ENCODE assay signal across 8 cellular contexts in the genomic region with DNA sequence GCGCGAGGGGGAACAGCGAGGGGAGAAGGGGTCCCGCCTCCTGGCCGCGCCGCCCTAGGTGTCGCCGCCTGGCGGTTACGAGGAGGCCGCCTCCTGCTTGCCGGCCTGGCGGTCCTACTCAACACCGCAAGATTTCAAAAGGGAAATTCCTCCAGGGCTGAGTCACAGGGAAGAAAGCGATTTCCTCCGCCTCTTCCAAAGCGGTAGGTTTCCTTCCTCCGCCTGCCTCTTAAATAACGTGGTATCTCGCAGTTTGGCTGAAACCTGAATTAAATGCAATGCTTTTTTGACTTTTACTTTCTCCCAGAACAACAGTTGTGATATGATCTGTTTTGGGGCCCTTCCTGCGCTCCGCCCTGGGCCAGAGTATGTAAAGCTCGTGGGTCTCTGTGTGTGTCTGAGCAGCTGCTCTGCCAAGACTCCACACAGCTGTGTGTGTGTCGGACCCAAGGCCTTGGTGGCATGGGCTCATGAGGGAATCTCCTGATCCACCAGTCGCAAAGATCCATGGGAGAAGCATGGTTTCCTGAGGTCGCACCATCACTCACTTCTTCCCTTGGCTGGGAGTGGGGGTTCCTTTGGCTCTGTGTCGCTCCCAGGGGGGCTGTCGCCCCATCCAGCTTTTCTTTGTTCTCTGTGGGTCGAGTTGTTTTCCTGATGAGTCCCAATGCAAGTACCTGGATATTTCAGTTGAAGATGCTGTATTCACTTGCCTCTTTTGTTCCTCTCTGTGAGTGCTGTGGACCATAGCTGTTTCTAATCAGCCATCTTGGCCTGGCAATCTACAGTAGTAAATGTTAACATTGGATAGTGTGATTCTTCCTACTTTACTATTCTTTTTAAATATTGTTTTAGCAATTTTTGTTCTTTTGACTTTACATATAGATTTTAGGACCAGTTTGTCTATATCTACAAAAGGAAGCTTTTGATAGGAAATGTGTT. TPM values are rescaled to one million over a fixed set of nuclear protein-coding genes. Genes with fewer than 3 reads are reported as not detected.
A peak's percentile ranks its signal among the peaks of the same experiment; 100 is the strongest.
DNase-seq lines count a peak whose midpoint lies in the region; ATAC-seq and TF ChIP-seq lines count a peak whose summit lies in the region.

No MANE protein-coding gene starts in this region.

- H3K4me1 ChIP-seq in ACC112 (ENCODE audit: control insufficient read depth, insufficient read depth, low read length, unreplicated experiment) = peaks cover 16% of the 10 kb centered on the region
- no peaks in the 10 kb centered on the region for H3K4me1 ChIP-seq in fibroblast of lung (ENCODE audit: control insufficient read depth, extremely low read depth, insufficient read depth, low read length)
- peaks cover 0 to 14% of the 10 kb centered on the region in 2 donors for H3K4me1 ChIP-seq in naive thymus-derived CD4-positive, alpha-beta T cell (ENCODE audit: control insufficient read depth in 2 of 2, insufficient read depth in 2 of 2, low read length in 2 of 2)

- H3K27ac Mint-ChIP-seq in activated T-cell treated with anti-CD3 and anti-CD28 coated beads, Interleukin-2, amount 50 U/mL, for 72 hours = no peak overlapping the region
- H3K27ac Mint-ChIP-seq in naive thymus-derived CD4-positive, alpha-beta T cell = peak overlapping the region; percentile 7 to 82 (median 65)

- H3K27ac ChIP-seq in ACC112 (ENCODE audit: low read depth, low read length) = peak overlapping the region; percentile 79
- H3K27ac ChIP-seq in fibroblast of lung (ENCODE audit: insufficient read depth, low read length) = peak overlapping the region; percentile 79
- H3K27ac ChIP-seq in naive thymus-derived CD4-positive, alpha-beta T cell (ENCODE audit: low read depth, low read length) = peak overlapping the region; percentile 47

- peaks cover 14% of the 10 kb centered on the region for H3K27me3 Mint-ChIP-seq in activated T-cell treated with anti-CD3 and anti-CD28 coated beads, Interleukin-2, amount 50 U/mL, for 72 hours (ENCODE audit: low read depth)
- H3K27me3 Mint-ChIP-seq in naive thymus-derived CD4-positive, alpha-beta T cell = peaks cover 0 to 51% (median 0%) of the 10 kb centered on the region in 5 donors

- ATAC-seq in GM19467 (IDR thresholded peaks at IDR 0.05; ENCODE audit: unreplicated experiment) = peak; percentile 56
- ATAC-seq in activated T-cell treated with anti-CD3 and anti-CD28 coated beads, Interleukin-2, amount 50 U/mL, for 72 hours (replicated peaks in 1 of 2) = peak; percentile 88 to 93
- ATAC-seq in naive thymus-derived CD4-positive, alpha-beta T cell = peak; percentile 95

- no peaks in the 10 kb centered on the region for H4K20me1 ChIP-seq in fibroblast of lung (ENCODE audit: control insufficient read depth, extremely low read depth, insufficient read depth, low read length)

- H3K4me3 Mint-ChIP-seq in activated T-cell treated with anti-CD3 and anti-CD28 coated beads, Interleukin-2, amount 50 U/mL, for 72 hours = peak overlapping the region; percentile 66 to 67
- peak overlapping the region; percentile 63 to 86 (median 75) for H3K4me3 Mint-ChIP-seq in naive thymus-derived CD4-positive, alpha-beta T cell

- peak; percentile 2 to 80 for TF ChIP-seq CTCF in fibroblast of lung (conservative IDR thresholded peaks at IDR 0.05 in 1 of 2, IDR thresholded peaks at IDR 0.05 in 1 of 2; ENCODE audit: low read depth in 1 of 2, low read length in 2 of 2)

- H3K4me1 Mint-ChIP-seq in activated T-cell treated with anti-CD3 and anti-CD28 coated beads, Interleukin-2, amount 50 U/mL, for 72 hours (ENCODE audit: low read depth) = peaks cover 32% of the 10 kb centered on the region
- H3K4me1 Mint-ChIP-seq in naive thymus-derived CD4-positive, alpha-beta T cell = peaks cover 15 to 37% (median 28%) of the 10 kb centered on the region in 7 donors

- H3K9me3 ChIP-seq in fibroblast of lung (ENCODE audit: control insufficient read depth, insufficient read depth, low read depth, low read length) = no peaks in the 10 kb centered on the region
- H3K9me3 ChIP-seq in naive thymus-derived CD4-positive, alpha-beta T cell (ENCODE audit: control insufficient read depth in 2 of 3, low read length in 3 of 3) = no peaks in the 10 kb centered on the region

- DNase-seq in NOMO-1 treated with dmso at 0.1 percent for 144 hours (lab: John Stamatoyannopoulos, UW; ENCODE audit: unreplicated experiment) (peak; percentile 37), fibroblast of lung (ENCODE audit: low read depth in 2 of 2) (peak; percentile 92), NAMALWA (ENCODE audit: low spot score) (no peak)
- DNase-seq in activated T-cell treated with anti-CD3 and anti-CD28 coated beads, Interleukin-2, amount 50 U/mL, for 72 hours = peak; percentile 72 to 78
- peak in 8 of 9 donors; percentile 27 to 71 (median 36) for DNase-seq in naive thymus-derived CD4-positive, alpha-beta T cell
- DNase-seq in stimulated activated CD8-positive, alpha-beta memory T cell treated with anti-CD3 and anti-CD28 coated beads, Interleukin-7, amount 100 ng/mL, for 48 hours (ENCODE audit: extremely low read depth in 1 of 2, low read depth in 1 of 2) = peak; percentile 45 to 51

- intact Hi-C loops in naive thymus-derived CD4-positive, alpha-beta T cell (cut with micrococcal nuclease) = loop anchor here in 1 of 2 donors (1.0 kb wide), 1 partner anchor 10 kb away; no protein-coding TSS in a partner anchor

- H2AFZ ChIP-seq in ACC112 (ENCODE audit: low read length, unreplicated experiment) (peak overlapping the region; percentile 84), fibroblast of lung (ENCODE audit: low read length) (peak overlapping the region; percentile 95)

- no peaks in the 10 kb centered on the region for H3K27me3 ChIP-seq in ACC112 (ENCODE audit: insufficient read depth, low read length)
- no peaks in the 10 kb centered on the region for H3K27me3 ChIP-seq in fibroblast of lung (ENCODE audit: control insufficient read depth, insufficient read depth, low read length)
- no peaks in the 10 kb centered on the region for H3K27me3 ChIP-seq in naive thymus-derived CD4-positive, alpha-beta T cell (ENCODE audit: control insufficient read depth in 2 of 2, insufficient read depth in 2 of 2, low read length in 2 of 2)

- CTCF ChIA-PET in naive thymus-derived CD4-positive, alpha-beta T cell (lab: Charles Lee) = interaction anchor here (0.6 to 1.0 kb wide), 4 partner anchors 9 to 353 kb away, joined by 3 read pairs; no protein-coding TSS in a partner anchor

- peak overlapping the region; percentile 88 for H3K4me2 ChIP-seq in fibroblast of lung (ENCODE audit: extremely low read depth, insufficient read depth, low read length)

- H3K9ac ChIP-seq in fibroblast of lung (ENCODE audit: insufficient read depth, low read length) = peak overlapping the region; percentile 40

- no peaks in the 10 kb centered on the region for H3K9me3 Mint-ChIP-seq in activated T-cell treated with anti-CD3 and anti-CD28 coated beads, Interleukin-2, amount 50 U/mL, for 72 hours
- peaks cover 0 to 3% (median 0%) of the 10 kb centered on the region in 11 donors for H3K9me3 Mint-ChIP-seq in naive thymus-derived CD4-positive, alpha-beta T cell

- H3K4me3 ChIP-seq in ACC112 (ENCODE audit: low read depth, low read length) (peak overlapping the region; percentile 69), fibroblast of lung (replicated peaks in 1 of 4; ENCODE audit: control extremely low read depth in 1 of 4, insufficient read depth in 1 of 4, low read depth in 3 of 4, low read length in 4 of 4) (peak overlapping the region; percentile 27 to 56 (median 46))
- H3K4me3 ChIP-seq in naive thymus-derived CD4-positive, alpha-beta T cell (ENCODE audit: low read length) = peak overlapping the region; percentile 6

- H3K79me2 ChIP-seq in ACC112 (ENCODE audit: control insufficient read depth, insufficient read depth, low read length, unreplicated experiment) (no peaks in the 10 kb centered on the region), fibroblast of lung (ENCODE audit: control insufficient read depth, insufficient read depth, low read length) (no peaks in the 10 kb centered on the region)

- H3K36me3 Mint-ChIP-seq in activated T-cell treated with anti-CD3 and anti-CD28 coated beads, Interleukin-2, amount 50 U/mL, for 72 hours (ENCODE audit: insufficient read depth in 2 of 2) = peaks cover 1 to 3% of the 10 kb centered on the region in 2 donors
- H3K36me3 Mint-ChIP-seq in naive thymus-derived CD4-positive, alpha-beta T cell = peaks cover 0 to 4% (median 0%) of the 10 kb centered on the region in 5 donors

- H3K36me3 ChIP-seq in ACC112 (ENCODE audit: insufficient read depth, low read length) (no peaks in the 10 kb centered on the region), fibroblast of lung (ENCODE audit: control insufficient read depth, insufficient read depth, low read length) (no peaks in the 10 kb centered on the region)
- H3K36me3 ChIP-seq in naive thymus-derived CD4-positive, alpha-beta T cell (ENCODE audit: control insufficient read depth in 2 of 3, insufficient read depth in 3 of 3, low read length in 3 of 3) = no peaks in the 10 kb centered on the region

- POLR2A ChIA-PET in naive thymus-derived CD4-positive, alpha-beta T cell (lab: Charles Lee) = interaction anchor here (0.7 kb wide), 1 partner anchor 65 kb away, joined by 3 read pairs; a partner anchor contains a TSS

RNA-seq across cellular contexts. Expression of a gene that starts 31.6 kb away (rescaled TPM):
- total RNA-seq in activated T-cell treated with anti-CD3 and anti-CD28 coated beads, Interleukin-2, amount 50 U/mL, for 72 hours = under 1 TPM; 0.63 to 0.79 TPM
- total RNA-seq in fibroblast of lung = 0.77 and 0.99 TPM in 2 replicates
- polyA plus RNA-seq in fibroblast of lung = 0.42 and 0.66 TPM in 2 replicates
- 0.27 and 0.44 TPM in 2 replicates for polyA plus RNA-seq in fibroblast of lung (2012)
- polyA minus RNA-seq in fibroblast of lung (ENCODE audit: low replicate concordance) = 0.20 TPM in 1 of 2 replicates, not detected in the other
- 1 to 10 TPM in 2 of 5 experiments, under 1 TPM in 3; 0.27 to 4.7 (median 0.81) TPM for total RNA-seq in naive thymus-derived CD4-positive, alpha-beta T cell
- under 1 TPM; 0.32 to 0.59 TPM for polyA plus RNA-seq in naive thymus-derived CD4-positive, alpha-beta T cell

Comparison
In these comparisons a context has a peak if more than half of its experiments do, and no peak if none do; other contexts are left out.
1. H3K4me3 ChIP-seq: peak in every context shown above with its lines; median percentile 69 in ACC112; 46 in fibroblast of lung; 6 in naive thymus-derived CD4-positive, alpha-beta T cell.